8 cellular contexts compared by ENCODE assay signal in genomic region chr9:110049699-110050450, GRCh38.
DNase-seq lines count a peak whose midpoint lies in the region; ATAC-seq and TF ChIP-seq lines count a peak whose summit lies in the region.

No MANE protein-coding gene starts in this region.

- H3K27me3 ChIP-seq in Caco-2 (replicated peaks; ENCODE audit: control insufficient read depth, insufficient read depth, low read length) (no peaks in the 10 kb centered on the region), lung (ENCODE audit: control insufficient read depth, insufficient read depth) (no peaks in the 10 kb centered on the region), stomach smooth muscle (ENCODE audit: control insufficient read depth in 1 of 2, insufficient read depth in 2 of 2, low read length in 2 of 2) (peaks cover 0 to 6% of the 10 kb centered on the region in 2 donors)

- peak overlapping the region; percentile 63 for H3K27ac Mint-ChIP-seq in Caco-2 (ENCODE audit: unreplicated experiment)

- H3K36me3 ChIP-seq in Caco-2 (ENCODE audit: control insufficient read depth, insufficient read depth, low read length) (no peaks in the 10 kb centered on the region), SK-N-MC (ENCODE audit: insufficient read depth, low read length) (no peaks in the 10 kb centered on the region), lung (ENCODE audit: control insufficient read depth in 2 of 2, insufficient read depth in 2 of 2, low read length in 2 of 2) (no peaks in the 10 kb centered on the region), stomach smooth muscle (ENCODE audit: control insufficient read depth in 2 of 2, insufficient read depth in 2 of 2, low read length in 2 of 2) (no peaks in the 10 kb centered on the region)

- peak overlapping the region; percentile 42; the same call in 1 of the 2 replicates for H3K27ac ChIP-seq in SK-N-MC
- H3K27ac ChIP-seq in coronary artery: peak overlapping the region; percentile 53 to 78
- peak overlapping the region; percentile 91 to 100 for H3K27ac ChIP-seq in lung (ENCODE audit: low read depth in 1 of 2, low read length in 1 of 2)
- H3K27ac ChIP-seq in stomach smooth muscle (ENCODE audit: low read length): peak overlapping the region; percentile 31

- peaks cover 22% of the 10 kb centered on the region for H3K4me1 Mint-ChIP-seq in Caco-2 (ENCODE audit: low read depth, unreplicated experiment)

- WGBS in lung, 2 donors: 11 to 15% methylated on average over 26 of the region's 26 CpGs

- peaks cover 14% of the 10 kb centered on the region for H3K4me1 ChIP-seq in Caco-2
- peaks cover 8 to 14% of the 10 kb centered on the region in 2 donors for H3K4me1 ChIP-seq in lung (ENCODE audit: control insufficient read depth in 2 of 2, insufficient read depth in 2 of 2, low read length in 2 of 2)
- H3K4me1 ChIP-seq in stomach smooth muscle (ENCODE audit: control insufficient read depth, insufficient read depth, low read length): peaks cover 23% of the 10 kb centered on the region

- H3K27me3 Mint-ChIP-seq in Caco-2 (ENCODE audit: insufficient read depth, unreplicated experiment): no peaks in the 10 kb centered on the region

- peak; percentile 50 to 52 for DNase-seq in Caco-2
- DNase-seq in HEK293T (ENCODE audit: extremely low spot score): peak; percentile 40
- no peak for DNase-seq in SK-N-MC (ENCODE audit: low read depth, low spot score)
- no peak for DNase-seq in coronary artery (ENCODE audit: low spot score)
- DNase-seq in lung (ENCODE audit: low spot score): no peak
- no peak for DNase-seq in medulla oblongata (ENCODE audit: extremely low spot score)
- DNase-seq in NCI-H1436 (lab: John Stamatoyannopoulos, UW): no peak

- H3K9me3 ChIP-seq in Caco-2: no peaks in the 10 kb centered on the region
- H3K9me3 ChIP-seq in SK-N-MC (ENCODE audit: low read depth, low read length): no peaks in the 10 kb centered on the region
- H3K9me3 ChIP-seq in lung (ENCODE audit: control insufficient read depth in 2 of 2, insufficient read depth in 1 of 2, low read length in 1 of 2): peaks cover 0 to 4% of the 10 kb centered on the region in 2 donors
- H3K9me3 ChIP-seq in stomach smooth muscle (ENCODE audit: control insufficient read depth in 2 of 2, low read length in 2 of 2): no peaks in the 10 kb centered on the region

- no peak for TF ChIP-seq CTCF in Caco-2 (IDR thresholded peaks at IDR 0.05; ENCODE audit: insufficient read depth in 1 of 2, low read depth in 1 of 2, low read length in 1 of 2, severe bottlenecking in 1 of 2, unreplicated experiment in 1 of 2)
- TF ChIP-seq CTCF in coronary artery (IDR thresholded peaks at IDR 0.05): no peak
- no peak for TF ChIP-seq CTCF in lung (IDR thresholded peaks at IDR 0.05; ENCODE audit: control extremely low read depth, extremely low read depth)

- intact Hi-C loops in Caco-2 (cut with micrococcal nuclease; ENCODE audit: unreplicated experiment): loop anchor here (1.0 to 2.0 kb wide), 5 partner anchors 21 to 147 kb away; no protein-coding TSS in a partner anchor

- ATAC-seq in lung (ENCODE audit: insufficient read depth, low FRiP score): peak; percentile 13

- no peaks in the 10 kb centered on the region for H3K9me3 Mint-ChIP-seq in Caco-2 (ENCODE audit: unreplicated experiment)

- peak overlapping the region; percentile 87 for H3K9ac ChIP-seq in SK-N-MC (ENCODE audit: insufficient read length)
- peak overlapping the region; percentile 69 to 81 for H3K9ac ChIP-seq in stomach smooth muscle (ENCODE audit: low read length in 2 of 2)

- POLR2A ChIA-PET in Caco-2 (lab: Charles Lee): interaction anchor here (1.1 to 1.2 kb wide), 3 partner anchors 76 to 143 kb away, joined by 3 to 6 read pairs (median 3); no protein-coding TSS in a partner anchor
- POLR2A ChIA-PET in HEK293T (lab: Yijun Ruan, JAX): interaction anchor here (1.1 to 1.2 kb wide), 2 partner anchors 27 to 63 kb away, joined by 3 read pairs; no protein-coding TSS in a partner anchor

- H3K4me3 Mint-ChIP-seq in Caco-2 (ENCODE audit: unreplicated experiment): peak overlapping the region; percentile 92

- peaks cover 14% of the 10 kb centered on the region for H3K36me3 Mint-ChIP-seq in Caco-2 (ENCODE audit: insufficient read depth, unreplicated experiment)

- CTCF ChIA-PET in Caco-2 (lab: Charles Lee): interaction anchor here (0.6 to 1.2 kb wide), 3 partner anchors 30 to 146 kb away, joined by 3 to 5 read pairs (median 3); no protein-coding TSS in a partner anchor
- CTCF ChIA-PET in HEK293T (lab: Yijun Ruan, JAX): interaction anchor here (0.6 to 1.2 kb wide), 3 partner anchors 8 to 472 kb away, joined by 3 to 4 read pairs (median 3); no protein-coding TSS in a partner anchor

- H3K4me3 ChIP-seq in Caco-2 (ENCODE audit: low read depth, low read length): peak overlapping the region; percentile 63
- peak overlapping the region; percentile 91 for H3K4me3 ChIP-seq in SK-N-MC
- peak overlapping the region; percentile 87 for H3K4me3 ChIP-seq in coronary artery
- peak overlapping the region; percentile 88 for H3K4me3 ChIP-seq in lung
- H3K4me3 ChIP-seq in stomach smooth muscle (ENCODE audit: low read length in 2 of 2): peak overlapping the region; percentile 80 to 87

- BruUV-seq in Caco-2 (replicated peaks; lab: Mats Ljungman, UMichigan): no TSS peak

TF ChIP-seq in HEK293T, 16 proteins besides CTCF, POLR2A, EP300 and RAD21:
- TF ChIP-seq ZNF384 (IDR thresholded peaks at IDR 0.05): no peak
- TF ChIP-seq BHLHE40 (IDR thresholded peaks at IDR 0.05; ENCODE audit: borderline replicate concordance): no peak
- TF ChIP-seq SUZ12 (IDR thresholded peaks at IDR 0.05): no peak
- no peak for TF ChIP-seq ELF4 (IDR thresholded peaks at IDR 0.05)
- no peak for TF ChIP-seq CTBP1 (IDR thresholded peaks at IDR 0.05; ENCODE audit: borderline replicate concordance)
- no peak for TF ChIP-seq PKNOX1 (IDR thresholded peaks at IDR 0.05)
- TF ChIP-seq LEF1 (IDR thresholded peaks at IDR 0.05; ENCODE audit: borderline replicate concordance): no peak
TF ChIP-seq in HEK293T: peak in this region for 0.

Comparison
In these comparisons a context has a peak if more than half of its experiments do, and no peak if none do; other contexts are left out.
1. DNase-seq: peak in Caco-2 (2 of 2) and HEK293T (single experiment); none in SK-N-MC (single experiment), coronary artery (single experiment), lung (single experiment), medulla oblongata (single experiment) and NCI-H1436 (single experiment).
2. H3K27ac ChIP-seq: peak in every context shown above with its lines; median percentile 96 in lung; 66 in coronary artery; 42 in SK-N-MC; 31 in stomach smooth muscle.
3. Peak in every context shown above with its lines, with median percentiles within 50 percentile points of each other: H3K4me3 ChIP-seq.